In genomic region chr5:163506726-163507125, GRCh38 we compare ENCODE assay signal across 8 cellular contexts. TPM values are rescaled to one million over a fixed set of nuclear protein-coding genes. Genes with fewer than 3 reads are reported as not detected.
A peak's percentile ranks its signal among the peaks of the same experiment; 100 is the strongest.
DNase-seq lines count a peak whose midpoint lies in the region; ATAC-seq and TF ChIP-seq lines count a peak whose summit lies in the region.

No MANE protein-coding gene starts in this region.

- H3K36me3 Mint-ChIP-seq in activated naive CD4-positive, alpha-beta T cell treated with anti-CD3 and anti-CD28 coated beads, Interleukin-2, amount 50 U/mL, for 24 hours: peaks cover 2% of the 10 kb centered on the region
- peaks cover 21% of the 10 kb centered on the region for H3K36me3 Mint-ChIP-seq in T-helper 2 cell treated with Interferon-gamma antibody and Interleukin-4, amounts not matched to agents 5 μg/mL and 100 μg/mL, for 36 hours (ENCODE audit: low read depth)

- H3K4me1 Mint-ChIP-seq in activated naive CD4-positive, alpha-beta T cell treated with anti-CD3 and anti-CD28 coated beads, Interleukin-2, amount 50 U/mL, for 24 hours: peaks cover 57% of the 10 kb centered on the region
- peaks cover 58% of the 10 kb centered on the region for H3K4me1 Mint-ChIP-seq in T-helper 2 cell treated with Interferon-gamma antibody and Interleukin-4, amounts not matched to agents 5 μg/mL and 100 μg/mL, for 36 hours (ENCODE audit: low read depth)

- H3K27ac Mint-ChIP-seq in activated naive CD4-positive, alpha-beta T cell treated with anti-CD3 and anti-CD28 coated beads, Interleukin-2, amount 50 U/mL, for 24 hours: peak overlapping the region; percentile 92
- peak overlapping the region; percentile 98 for H3K27ac Mint-ChIP-seq in T-helper 2 cell treated with Interferon-gamma antibody and Interleukin-4, amounts not matched to agents 5 μg/mL and 100 μg/mL, for 36 hours

- DNase-seq in activated naive CD4-positive, alpha-beta T cell (lab: John Stamatoyannopoulos, UW): no peak
- DNase-seq in T-helper 2 cell treated with Interferon-gamma antibody and Interleukin-4, amounts not matched to agents 5 μg/mL and 100 μg/mL, for 36 hours (ENCODE audit: low spot score): no peak
- DNase-seq in fibroblast of villous mesenchyme (ENCODE audit: low read depth) (peak; percentile 56), skeletal muscle cell (ENCODE audit: low read depth) (no peak), SKM-1 (lab: John Stamatoyannopoulos, UW; ENCODE audit: unreplicated experiment) (no peak)
- DNase-seq in activated effector memory CD4-positive, alpha-beta T cell treated with Interleukin-2 at 50 U/mL for 16 hours: no peak

- no peaks in the 10 kb centered on the region for H3K27me3 Mint-ChIP-seq in activated naive CD4-positive, alpha-beta T cell treated with anti-CD3 and anti-CD28 coated beads, Interleukin-2, amount 50 U/mL, for 24 hours
- no peaks in the 10 kb centered on the region for H3K27me3 Mint-ChIP-seq in T-helper 2 cell treated with Interferon-gamma antibody and Interleukin-4, amounts not matched to agents 5 μg/mL and 100 μg/mL, for 36 hours (ENCODE audit: low read depth)

- peak overlapping the region; percentile 89 for H3K4me3 Mint-ChIP-seq in activated naive CD4-positive, alpha-beta T cell treated with anti-CD3 and anti-CD28 coated beads, Interleukin-2, amount 50 U/mL, for 24 hours
- H3K4me3 Mint-ChIP-seq in T-helper 2 cell treated with Interferon-gamma antibody and Interleukin-4, amounts not matched to agents 5 μg/mL and 100 μg/mL, for 36 hours: peak overlapping the region; percentile 98

- TF ChIP-seq CTCF in fibroblast of villous mesenchyme (IDR thresholded peaks at IDR 0.05; ENCODE audit: insufficient read depth, low read depth, low read length): no peak

- ATAC-seq in HG02981 (IDR thresholded peaks at IDR 0.05; ENCODE audit: unreplicated experiment): no peak

- no peaks in the 10 kb centered on the region for H3K9me3 Mint-ChIP-seq in activated naive CD4-positive, alpha-beta T cell treated with anti-CD3 and anti-CD28 coated beads, Interleukin-2, amount 50 U/mL, for 24 hours
- no peaks in the 10 kb centered on the region for H3K9me3 Mint-ChIP-seq in T-helper 2 cell treated with Interferon-gamma antibody and Interleukin-4, amounts not matched to agents 5 μg/mL and 100 μg/mL, for 36 hours

- peak overlapping the region; percentile 96 for H3K4me3 ChIP-seq in fibroblast of villous mesenchyme (ENCODE audit: low read depth, low read length)
- H3K4me3 ChIP-seq in skeletal muscle cell (ENCODE audit: low read depth, low read length): peak overlapping the region; percentile 73

RNA-seq across cellular contexts. Expression of gene MAT2B, which starts 1.3 kb away (rescaled TPM):
- 38.7 and 73.0 TPM in 2 replicates for total RNA-seq in fibroblast of villous mesenchyme

RNA-seq across cellular contexts. Expression of gene HMMR, which starts 46.3 kb away (rescaled TPM):
- total RNA-seq in fibroblast of villous mesenchyme: 10.0 and 32.8 TPM in 2 replicates

RNA-seq across cellular contexts. Expression of gene NUDCD2, which starts 46.8 kb away (rescaled TPM):
- 6.4 and 7.8 TPM in 2 replicates for total RNA-seq in fibroblast of villous mesenchyme
